Comparison of ENCODE assay signal across 1 cellular context in genomic region chr6:118228856-118229255, GRCh38.
TF ChIP-seq lines count a peak whose summit lies in the region.

No MANE protein-coding gene starts in this region.

TF ChIP-seq in GM23338, 12 proteins besides CTCF, POLR2A, EP300 and RAD21 (continued from another document):
- TF ChIP-seq, protein P1, sequence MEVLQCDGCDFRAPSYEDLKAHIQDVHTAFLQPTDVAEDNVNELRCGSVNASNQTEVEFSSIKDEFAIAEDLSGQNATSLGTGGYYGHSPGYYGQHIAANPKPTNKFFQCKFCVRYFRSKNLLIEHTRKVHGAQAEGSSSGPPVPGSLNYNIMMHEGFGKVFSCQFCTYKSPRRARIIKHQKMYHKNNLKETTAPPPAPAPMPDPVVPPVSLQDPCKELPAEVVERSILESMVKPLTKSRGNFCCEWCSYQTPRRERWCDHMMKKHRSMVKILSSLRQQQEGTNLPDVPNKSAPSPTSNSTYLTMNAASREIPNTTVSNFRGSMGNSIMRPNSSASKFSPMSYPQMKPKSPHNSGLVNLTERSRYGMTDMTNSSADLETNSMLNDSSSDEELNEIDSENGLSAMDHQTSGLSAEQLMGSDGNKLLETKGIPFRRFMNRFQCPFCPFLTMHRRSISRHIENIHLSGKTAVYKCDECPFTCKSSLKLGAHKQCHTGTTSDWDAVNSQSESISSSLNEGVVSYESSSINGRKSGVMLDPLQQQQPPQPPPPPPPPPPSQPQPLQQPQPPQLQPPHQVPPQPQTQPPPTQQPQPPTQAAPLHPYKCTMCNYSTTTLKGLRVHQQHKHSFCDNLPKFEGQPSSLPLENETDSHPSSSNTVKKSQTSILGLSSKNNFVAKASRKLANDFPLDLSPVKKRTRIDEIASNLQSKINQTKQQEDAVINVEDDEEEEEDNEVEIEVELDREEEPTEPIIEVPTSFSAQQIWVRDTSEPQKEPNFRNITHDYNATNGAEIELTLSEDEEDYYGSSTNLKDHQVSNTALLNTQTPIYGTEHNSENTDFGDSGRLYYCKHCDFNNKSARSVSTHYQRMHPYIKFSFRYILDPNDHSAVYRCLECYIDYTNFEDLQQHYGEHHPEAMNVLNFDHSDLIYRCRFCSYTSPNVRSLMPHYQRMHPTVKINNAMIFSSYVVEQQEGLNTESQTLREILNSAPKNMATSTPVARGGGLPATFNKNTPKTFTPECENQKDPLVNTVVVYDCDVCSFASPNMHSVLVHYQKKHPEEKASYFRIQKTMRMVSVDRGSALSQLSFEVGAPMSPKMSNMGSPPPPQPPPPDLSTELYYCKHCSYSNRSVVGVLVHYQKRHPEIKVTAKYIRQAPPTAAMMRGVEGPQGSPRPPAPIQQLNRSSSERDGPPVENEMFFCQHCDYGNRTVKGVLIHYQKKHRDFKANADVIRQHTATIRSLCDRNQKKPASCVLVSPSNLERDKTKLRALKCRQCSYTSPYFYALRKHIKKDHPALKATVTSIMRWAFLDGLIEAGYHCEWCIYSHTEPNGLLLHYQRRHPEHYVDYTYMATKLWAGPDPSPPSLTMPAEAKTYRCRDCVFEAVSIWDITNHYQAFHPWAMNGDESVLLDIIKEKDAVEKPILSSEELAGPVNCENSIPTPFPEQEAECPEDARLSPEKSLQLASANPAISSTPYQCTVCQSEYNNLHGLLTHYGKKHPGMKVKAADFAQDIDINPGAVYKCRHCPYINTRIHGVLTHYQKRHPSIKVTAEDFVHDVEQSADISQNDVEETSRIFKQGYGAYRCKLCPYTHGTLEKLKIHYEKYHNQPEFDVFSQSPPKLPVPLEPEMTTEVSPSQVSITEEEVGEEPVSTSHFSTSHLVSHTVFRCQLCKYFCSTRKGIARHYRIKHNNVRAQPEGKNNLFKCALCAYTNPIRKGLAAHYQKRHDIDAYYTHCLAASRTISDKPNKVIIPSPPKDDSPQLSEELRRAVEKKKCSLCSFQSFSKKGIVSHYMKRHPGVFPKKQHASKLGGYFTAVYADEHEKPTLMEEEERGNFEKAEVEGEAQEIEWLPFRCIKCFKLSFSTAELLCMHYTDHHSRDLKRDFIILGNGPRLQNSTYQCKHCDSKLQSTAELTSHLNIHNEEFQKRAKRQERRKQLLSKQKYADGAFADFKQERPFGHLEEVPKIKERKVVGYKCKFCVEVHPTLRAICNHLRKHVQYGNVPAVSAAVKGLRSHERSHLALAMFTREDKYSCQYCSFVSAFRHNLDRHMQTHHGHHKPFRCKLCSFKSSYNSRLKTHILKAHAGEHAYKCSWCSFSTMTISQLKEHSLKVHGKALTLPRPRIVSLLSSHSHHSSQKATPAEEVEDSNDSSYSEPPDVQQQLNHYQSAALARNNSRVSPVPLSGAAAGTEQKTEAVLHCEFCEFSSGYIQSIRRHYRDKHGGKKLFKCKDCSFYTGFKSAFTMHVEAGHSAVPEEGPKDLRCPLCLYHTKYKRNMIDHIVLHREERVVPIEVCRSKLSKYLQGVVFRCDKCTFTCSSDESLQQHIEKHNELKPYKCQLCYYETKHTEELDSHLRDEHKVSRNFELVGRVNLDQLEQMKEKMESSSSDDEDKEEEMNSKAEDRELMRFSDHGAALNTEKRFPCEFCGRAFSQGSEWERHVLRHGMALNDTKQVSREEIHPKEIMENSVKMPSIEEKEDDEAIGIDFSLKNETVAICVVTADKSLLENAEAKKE (CRISPR knock-in tag; IDR thresholded peaks at IDR 0.05), result no peak
